ENCODE assay signal across 8 cellular contexts in the genomic region with DNA sequence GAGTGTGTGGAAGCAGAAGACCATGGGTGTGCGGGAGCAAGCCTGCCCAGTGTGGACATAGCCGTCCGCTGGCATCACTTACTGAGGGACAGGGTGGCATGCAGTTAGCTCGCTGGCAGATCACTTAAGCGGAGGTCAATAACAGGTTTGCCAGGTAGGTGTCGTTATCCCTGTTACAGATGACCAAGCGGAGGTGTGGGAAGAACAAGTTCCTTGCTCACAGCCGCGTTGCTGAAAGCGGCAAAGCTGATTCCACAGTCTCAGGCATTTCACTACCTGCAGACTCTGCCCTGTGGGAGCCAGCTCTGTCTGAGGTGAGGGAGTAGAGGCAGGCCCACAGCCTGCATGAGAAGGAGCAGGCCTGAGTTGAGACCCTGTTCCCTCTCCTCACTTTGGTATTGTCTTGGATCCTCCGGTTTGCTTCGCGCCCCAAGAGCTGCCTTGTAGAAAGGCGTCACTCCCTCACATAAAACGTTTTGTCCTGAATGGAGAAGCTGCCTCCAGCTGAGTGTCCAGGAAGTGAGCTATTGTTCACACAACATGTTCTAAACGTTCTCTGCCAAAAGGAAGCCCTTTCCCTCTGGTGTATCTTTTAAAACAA.
DNase-seq lines count a peak whose midpoint lies in the region; ATAC-seq and TF ChIP-seq lines count a peak whose summit lies in the region.

No MANE protein-coding gene starts in this region.

- H4K20me1 ChIP-seq in PC-3 (ENCODE audit: low read length), result no peaks in the 10 kb centered on the region

- no peaks in the 10 kb centered on the region for H3K27me3 ChIP-seq in PC-3 (ENCODE audit: low read length)

- in situ Hi-C loops in G401 (cut with HindIII; ENCODE audit: low sequenced_read_pairs), result no loop called here

- no peaks in the 10 kb centered on the region for H3K36me3 ChIP-seq in PC-3 (ENCODE audit: low read depth, low read length)

- H3K4me2 ChIP-seq in PC-3 (ENCODE audit: low read length), result peak overlapping the region; percentile 49

- H3K79me2 ChIP-seq in PC-3 (ENCODE audit: low read length), result no peaks in the 10 kb centered on the region

- H3K27ac ChIP-seq in PC-3 (ENCODE audit: low read length), result peak overlapping the region; percentile 56

- CTCF ChIA-PET in PC-3 (lab: Charles Lee), result interaction anchor here (0.8 to 1.0 kb wide), 2 partner anchors 57 to 161 kb away, joined by 3 read pairs; no protein-coding TSS in a partner anchor

- POLR2A ChIA-PET in PC-3 (lab: Charles Lee; ENCODE audit: unreplicated experiment), result no interaction called here

- ATAC-seq in PC-3, result peak; percentile 91
- ATAC-seq in GM21723 (IDR thresholded peaks at IDR 0.05; ENCODE audit: unreplicated experiment), result no peak

- no peaks in the 10 kb centered on the region for H3K9me2 ChIP-seq in PC-3 (replicated peaks; ENCODE audit: low read length)

- TF ChIP-seq CTCF in PC-3 (conservative IDR thresholded peaks at IDR 0.05; ENCODE audit: low read depth, low read length), result no peak

- H3K4me3 ChIP-seq in PC-3 (ENCODE audit: low read length), result peak overlapping the region; percentile 4; the same call in 1 of the 2 replicates

- BruUV-seq in PC-3 (replicated peaks; lab: Mats Ljungman, UMichigan), result no TSS peak

- H3K4me1 ChIP-seq in PC-3 (ENCODE audit: insufficient read depth, low read length), result peaks cover 16% of the 10 kb centered on the region

- H3K9ac ChIP-seq in PC-3 (ENCODE audit: low read length), result peak overlapping the region; percentile 3

- intact Hi-C loops in PC-3 (cut with micrococcal nuclease), result loop anchor here (2.0 kb wide), 1 partner anchor 57 kb away; no protein-coding TSS in a partner anchor

- no peaks in the 10 kb centered on the region for H3K9me3 ChIP-seq in PC-3 (ENCODE audit: low read length)

- DNase-seq in G401 (ENCODE audit: low spot score) (peak; percentile 85), PC-3 (peak; percentile 65), globus pallidus (ENCODE audit: low spot score) (peak; percentile 74), pulmonary artery endothelial cell (ENCODE audit: low read depth, low spot score) (peak; percentile 86), NCI-H1048 (lab: John Stamatoyannopoulos, UW) (no peak), HUDEP-2 (lab: John Stamatoyannopoulos, UW; ENCODE audit: unreplicated experiment in 76 of 76) (no peak)
- DNase-seq in stimulated activated CD4-positive, alpha-beta T cell treated with anti-CD3 and anti-CD28 coated beads, Interleukin-2, amount 100 ng/mL, for 48 hours, result no peak

- H2AFZ ChIP-seq in PC-3 (ENCODE audit: low read length), result peak overlapping the region; percentile 11

- no peaks in the 10 kb centered on the region for H3F3A ChIP-seq in PC-3 (ENCODE audit: low read length, unreplicated experiment)

Comparison
In these comparisons a context has a peak if more than half of its experiments do, and no peak if none do; other contexts are left out.
1. DNase-seq: peak in G401 (single experiment), PC-3 (single experiment), globus pallidus (single experiment) and pulmonary artery endothelial cell (single experiment); none in NCI-H1048 (single experiment), stimulated activated CD4-positive, alpha-beta T cell treated with anti-CD3 and anti-CD28 coated beads, Interleukin-2, amount 100 ng/mL, for 48 hours (0 of 2) and HUDEP-2 (0 of 76).